1 cellular context compared by ENCODE assay signal in the genomic region with DNA sequence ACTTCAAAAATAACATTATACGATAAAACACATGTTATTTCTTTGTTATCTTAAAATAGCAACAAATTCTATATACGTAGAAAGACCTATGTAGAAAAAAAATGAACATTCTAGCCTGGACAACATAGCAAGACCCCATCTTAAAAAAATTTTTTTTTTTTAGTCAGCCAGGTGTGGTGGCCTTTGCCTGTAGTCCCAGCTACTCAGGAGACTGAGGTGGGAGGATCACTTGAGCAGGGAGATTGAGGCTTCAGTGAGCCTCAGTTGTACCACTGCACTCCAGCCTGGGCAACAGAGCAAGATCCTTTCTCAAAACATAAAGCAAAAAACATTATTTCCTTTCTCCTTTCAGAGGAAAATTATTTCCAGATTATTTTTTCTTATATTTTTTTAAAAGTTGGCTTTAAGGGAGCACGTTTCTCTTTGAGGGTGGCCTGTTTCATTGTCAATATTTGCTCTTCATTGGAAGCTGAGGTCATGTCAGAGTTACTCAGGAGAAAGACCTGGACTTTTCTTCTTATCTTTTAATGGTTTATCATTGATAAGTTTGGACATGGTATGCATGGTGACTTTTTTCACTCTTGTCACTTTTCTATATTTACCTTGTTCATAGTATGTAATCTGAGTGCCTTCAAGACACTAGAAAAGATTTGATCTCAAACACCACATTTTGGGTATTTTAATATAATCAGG.
TF ChIP-seq lines count a peak whose summit lies in the region.

No MANE protein-coding gene starts in this region.

TF ChIP-seq in HepG2, 621 proteins besides CTCF, POLR2A, EP300 and RAD21 (continued from another document and continues in another):
- TF ChIP-seq, protein P1, sequence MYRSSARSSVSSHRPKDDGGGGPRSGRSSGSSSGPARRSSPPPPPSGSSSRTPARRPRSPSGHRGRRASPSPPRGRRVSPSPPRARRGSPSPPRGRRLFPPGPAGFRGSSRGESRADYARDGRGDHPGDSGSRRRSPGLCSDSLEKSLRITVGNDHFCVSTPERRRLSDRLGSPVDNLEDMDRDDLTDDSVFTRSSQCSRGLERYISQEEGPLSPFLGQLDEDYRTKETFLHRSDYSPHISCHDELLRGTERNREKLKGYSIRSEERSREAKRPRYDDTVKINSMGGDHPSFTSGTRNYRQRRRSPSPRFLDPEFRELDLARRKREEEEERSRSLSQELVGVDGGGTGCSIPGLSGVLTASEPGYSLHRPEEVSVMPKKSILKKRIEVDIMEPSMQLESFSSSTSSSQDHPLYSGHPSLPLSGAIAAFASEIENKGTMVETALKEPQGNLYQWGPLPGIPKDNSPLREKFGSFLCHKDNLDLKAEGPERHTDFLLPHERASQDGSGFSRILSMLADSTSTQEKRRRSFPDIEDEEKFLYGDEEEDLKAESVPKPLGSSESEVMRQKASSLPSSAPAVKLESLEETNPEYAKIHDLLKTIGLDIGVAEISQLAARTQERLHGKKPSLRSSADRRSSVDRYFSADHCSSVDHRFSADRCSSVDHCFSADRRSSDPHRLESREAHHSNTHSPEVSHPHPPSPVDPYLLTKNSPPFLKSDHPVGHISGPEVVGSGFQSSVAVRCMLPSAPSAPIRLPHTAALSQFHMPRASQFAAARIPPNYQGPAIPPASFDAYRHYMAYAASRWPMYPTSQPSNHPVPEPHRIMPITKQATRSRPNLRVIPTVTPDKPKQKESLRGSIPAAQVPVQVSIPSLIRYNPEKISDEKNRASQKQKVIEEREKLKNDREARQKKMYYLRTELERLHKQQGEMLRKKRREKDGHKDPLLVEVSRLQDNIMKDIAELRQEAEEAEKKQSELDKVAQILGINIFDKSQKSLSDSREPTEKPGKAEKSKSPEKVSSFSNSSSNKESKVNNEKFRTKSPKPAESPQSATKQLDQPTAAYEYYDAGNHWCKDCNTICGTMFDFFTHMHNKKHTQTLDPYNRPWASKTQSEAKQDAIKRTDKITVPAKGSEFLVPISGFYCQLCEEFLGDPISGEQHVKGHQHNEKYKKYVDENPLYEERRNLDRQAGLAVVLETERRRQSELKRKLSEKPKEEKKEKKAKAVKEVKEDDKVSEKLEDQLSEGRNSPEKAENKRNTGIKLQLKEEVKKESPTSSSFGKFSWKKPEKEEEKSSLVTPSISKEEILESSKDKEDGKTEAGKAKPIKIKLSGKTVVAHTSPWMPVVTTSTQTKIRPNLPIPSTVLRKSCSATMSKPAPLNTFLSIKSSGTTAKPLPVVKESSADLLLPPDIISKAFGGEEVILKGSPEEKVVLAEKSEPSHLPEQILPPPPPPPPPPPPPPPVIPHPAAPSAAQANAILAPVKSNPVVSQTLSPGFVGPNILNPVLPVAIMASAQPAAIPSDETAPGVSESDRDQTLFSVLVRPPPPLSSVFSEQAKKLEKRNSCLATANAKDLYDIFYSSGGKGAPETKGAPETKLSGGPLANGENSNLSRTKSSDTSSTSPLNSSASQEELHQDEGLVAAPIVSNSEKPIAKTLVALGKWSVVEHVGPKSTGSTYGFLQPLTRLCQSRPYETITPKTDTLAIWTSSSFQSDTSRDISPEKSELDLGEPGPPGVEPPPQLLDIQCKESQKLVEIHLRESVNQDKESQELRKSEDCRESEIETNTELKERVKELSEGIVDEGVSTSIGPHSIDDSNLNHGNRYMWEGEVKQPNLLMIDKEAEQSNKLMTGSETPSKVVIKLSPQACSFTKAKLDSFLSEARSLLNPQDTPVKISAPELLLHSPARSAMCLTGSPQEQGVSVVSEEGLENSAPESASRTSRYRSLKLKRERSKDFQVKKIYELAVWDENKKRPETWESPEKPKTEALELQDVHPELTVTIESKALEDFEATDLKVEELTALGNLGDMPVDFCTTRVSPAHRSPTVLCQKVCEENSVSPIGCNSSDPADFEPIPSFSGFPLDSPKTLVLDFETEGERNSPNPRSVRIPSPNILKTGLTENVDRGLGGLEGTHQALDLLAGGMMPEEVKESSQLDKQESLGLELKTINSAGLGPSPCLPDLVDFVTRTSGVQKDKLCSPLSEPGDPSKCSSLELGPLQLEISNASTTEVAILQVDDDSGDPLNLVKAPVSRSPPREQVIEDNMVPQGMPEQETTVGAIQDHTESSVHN (CRISPR knock-in tag; IDR thresholded peaks at IDR 0.05): no peak
- TF ChIP-seq BHLHE40 (IDR thresholded peaks at IDR 0.05; ENCODE audit: low read length): peak; percentile 66
- TF ChIP-seq RNF2 (conservative IDR thresholded peaks at IDR 0.05; ENCODE audit: low read depth): no peak
- peak; percentile 55; the same call in 1 of the 2 replicates for TF ChIP-seq NCOA2 (CRISPR knock-in tag; IDR thresholded peaks at IDR 0.05)
- TF ChIP-seq, protein P2, sequence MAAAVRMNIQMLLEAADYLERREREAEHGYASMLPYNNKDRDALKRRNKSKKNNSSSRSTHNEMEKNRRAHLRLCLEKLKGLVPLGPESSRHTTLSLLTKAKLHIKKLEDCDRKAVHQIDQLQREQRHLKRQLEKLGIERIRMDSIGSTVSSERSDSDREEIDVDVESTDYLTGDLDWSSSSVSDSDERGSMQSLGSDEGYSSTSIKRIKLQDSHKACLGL (CRISPR knock-in tag; IDR thresholded peaks at IDR 0.05): no peak
- TF ChIP-seq, protein P3, sequence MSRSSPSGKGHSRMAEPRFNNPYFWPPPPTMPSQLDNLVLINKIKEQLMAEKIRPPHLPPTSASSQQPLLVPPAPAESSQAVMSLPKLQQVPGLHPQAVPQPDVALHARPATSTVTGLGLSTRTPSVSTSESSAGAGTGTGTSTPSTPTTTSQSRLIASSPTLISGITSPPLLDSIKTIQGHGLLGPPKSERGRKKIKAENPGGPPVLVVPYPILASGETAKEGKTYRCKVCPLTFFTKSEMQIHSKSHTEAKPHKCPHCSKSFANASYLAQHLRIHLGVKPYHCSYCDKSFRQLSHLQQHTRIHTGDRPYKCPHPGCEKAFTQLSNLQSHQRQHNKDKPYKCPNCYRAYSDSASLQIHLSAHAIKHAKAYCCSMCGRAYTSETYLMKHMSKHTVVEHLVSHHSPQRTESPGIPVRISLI (CRISPR knock-in tag; IDR thresholded peaks at IDR 0.05; ENCODE audit: borderline replicate concordance): peak; percentile 63; the same call in 1 of the 2 replicates
- TF ChIP-seq, protein P4, sequence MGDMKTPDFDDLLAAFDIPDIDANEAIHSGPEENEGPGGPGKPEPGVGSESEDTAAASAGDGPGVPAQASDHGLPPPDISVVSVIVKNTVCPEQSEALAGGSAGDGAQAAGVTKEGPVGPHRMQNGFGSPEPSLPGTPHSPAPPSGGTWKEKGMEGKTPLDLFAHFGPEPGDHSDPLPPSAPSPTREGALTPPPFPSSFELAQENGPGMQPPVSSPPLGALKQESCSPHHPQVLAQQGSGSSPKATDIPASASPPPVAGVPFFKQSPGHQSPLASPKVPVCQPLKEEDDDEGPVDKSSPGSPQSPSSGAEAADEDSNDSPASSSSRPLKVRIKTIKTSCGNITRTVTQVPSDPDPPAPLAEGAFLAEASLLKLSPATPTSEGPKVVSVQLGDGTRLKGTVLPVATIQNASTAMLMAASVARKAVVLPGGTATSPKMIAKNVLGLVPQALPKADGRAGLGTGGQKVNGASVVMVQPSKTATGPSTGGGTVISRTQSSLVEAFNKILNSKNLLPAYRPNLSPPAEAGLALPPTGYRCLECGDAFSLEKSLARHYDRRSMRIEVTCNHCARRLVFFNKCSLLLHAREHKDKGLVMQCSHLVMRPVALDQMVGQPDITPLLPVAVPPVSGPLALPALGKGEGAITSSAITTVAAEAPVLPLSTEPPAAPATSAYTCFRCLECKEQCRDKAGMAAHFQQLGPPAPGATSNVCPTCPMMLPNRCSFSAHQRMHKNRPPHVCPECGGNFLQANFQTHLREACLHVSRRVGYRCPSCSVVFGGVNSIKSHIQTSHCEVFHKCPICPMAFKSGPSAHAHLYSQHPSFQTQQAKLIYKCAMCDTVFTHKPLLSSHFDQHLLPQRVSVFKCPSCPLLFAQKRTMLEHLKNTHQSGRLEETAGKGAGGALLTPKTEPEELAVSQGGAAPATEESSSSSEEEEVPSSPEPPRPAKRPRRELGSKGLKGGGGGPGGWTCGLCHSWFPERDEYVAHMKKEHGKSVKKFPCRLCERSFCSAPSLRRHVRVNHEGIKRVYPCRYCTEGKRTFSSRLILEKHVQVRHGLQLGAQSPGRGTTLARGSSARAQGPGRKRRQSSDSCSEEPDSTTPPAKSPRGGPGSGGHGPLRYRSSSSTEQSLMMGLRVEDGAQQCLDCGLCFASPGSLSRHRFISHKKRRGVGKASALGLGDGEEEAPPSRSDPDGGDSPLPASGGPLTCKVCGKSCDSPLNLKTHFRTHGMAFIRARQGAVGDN (CRISPR knock-in tag; IDR thresholded peaks at IDR 0.05): no peak
- TF ChIP-seq SETDB1 (CRISPR knock-in tag; IDR thresholded peaks at IDR 0.05; ENCODE audit: borderline replicate concordance): no peak
- TF ChIP-seq SOX5 (CRISPR knock-in tag; IDR thresholded peaks at IDR 0.05; ENCODE audit: borderline replicate concordance): peak; percentile 36; the same call in 1 of the 2 replicates
- TF ChIP-seq, protein P5, sequence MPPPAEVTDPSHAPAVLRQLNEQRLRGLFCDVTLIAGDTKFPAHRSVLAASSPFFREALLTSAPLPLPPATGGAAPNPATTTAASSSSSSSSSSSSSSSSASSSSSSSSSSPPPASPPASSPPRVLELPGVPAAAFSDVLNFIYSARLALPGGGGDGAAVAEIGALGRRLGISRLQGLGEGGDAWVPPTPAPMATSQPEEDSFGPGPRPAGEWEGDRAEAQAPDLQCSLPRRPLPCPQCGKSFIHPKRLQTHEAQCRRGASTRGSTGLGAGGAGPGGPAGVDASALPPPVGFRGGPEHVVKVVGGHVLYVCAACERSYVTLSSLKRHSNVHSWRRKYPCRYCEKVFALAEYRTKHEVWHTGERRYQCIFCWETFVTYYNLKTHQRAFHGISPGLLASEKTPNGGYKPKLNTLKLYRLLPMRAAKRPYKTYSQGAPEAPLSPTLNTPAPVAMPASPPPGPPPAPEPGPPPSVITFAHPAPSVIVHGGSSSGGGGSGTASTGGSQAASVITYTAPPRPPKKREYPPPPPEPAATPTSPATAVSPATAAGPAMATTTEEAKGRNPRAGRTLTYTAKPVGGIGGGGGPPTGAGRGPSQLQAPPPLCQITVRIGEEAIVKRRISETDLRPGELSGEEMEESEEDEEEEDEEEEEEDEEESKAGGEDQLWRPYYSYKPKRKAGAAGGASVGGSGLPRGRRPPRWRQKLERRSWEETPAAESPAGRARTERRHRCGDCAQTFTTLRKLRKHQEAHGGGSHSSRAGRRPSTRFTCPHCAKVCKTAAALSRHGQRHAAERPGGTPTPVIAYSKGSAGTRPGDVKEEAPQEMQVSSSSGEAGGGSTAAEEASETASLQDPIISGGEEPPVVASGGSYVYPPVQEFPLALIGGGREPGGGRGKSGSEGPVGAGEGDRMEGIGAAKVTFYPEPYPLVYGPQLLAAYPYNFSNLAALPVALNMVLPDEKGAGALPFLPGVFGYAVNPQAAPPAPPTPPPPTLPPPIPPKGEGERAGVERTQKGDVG (CRISPR knock-in tag; IDR thresholded peaks at IDR 0.05; ENCODE audit: borderline replicate concordance): no peak
- TF ChIP-seq, protein P6, sequence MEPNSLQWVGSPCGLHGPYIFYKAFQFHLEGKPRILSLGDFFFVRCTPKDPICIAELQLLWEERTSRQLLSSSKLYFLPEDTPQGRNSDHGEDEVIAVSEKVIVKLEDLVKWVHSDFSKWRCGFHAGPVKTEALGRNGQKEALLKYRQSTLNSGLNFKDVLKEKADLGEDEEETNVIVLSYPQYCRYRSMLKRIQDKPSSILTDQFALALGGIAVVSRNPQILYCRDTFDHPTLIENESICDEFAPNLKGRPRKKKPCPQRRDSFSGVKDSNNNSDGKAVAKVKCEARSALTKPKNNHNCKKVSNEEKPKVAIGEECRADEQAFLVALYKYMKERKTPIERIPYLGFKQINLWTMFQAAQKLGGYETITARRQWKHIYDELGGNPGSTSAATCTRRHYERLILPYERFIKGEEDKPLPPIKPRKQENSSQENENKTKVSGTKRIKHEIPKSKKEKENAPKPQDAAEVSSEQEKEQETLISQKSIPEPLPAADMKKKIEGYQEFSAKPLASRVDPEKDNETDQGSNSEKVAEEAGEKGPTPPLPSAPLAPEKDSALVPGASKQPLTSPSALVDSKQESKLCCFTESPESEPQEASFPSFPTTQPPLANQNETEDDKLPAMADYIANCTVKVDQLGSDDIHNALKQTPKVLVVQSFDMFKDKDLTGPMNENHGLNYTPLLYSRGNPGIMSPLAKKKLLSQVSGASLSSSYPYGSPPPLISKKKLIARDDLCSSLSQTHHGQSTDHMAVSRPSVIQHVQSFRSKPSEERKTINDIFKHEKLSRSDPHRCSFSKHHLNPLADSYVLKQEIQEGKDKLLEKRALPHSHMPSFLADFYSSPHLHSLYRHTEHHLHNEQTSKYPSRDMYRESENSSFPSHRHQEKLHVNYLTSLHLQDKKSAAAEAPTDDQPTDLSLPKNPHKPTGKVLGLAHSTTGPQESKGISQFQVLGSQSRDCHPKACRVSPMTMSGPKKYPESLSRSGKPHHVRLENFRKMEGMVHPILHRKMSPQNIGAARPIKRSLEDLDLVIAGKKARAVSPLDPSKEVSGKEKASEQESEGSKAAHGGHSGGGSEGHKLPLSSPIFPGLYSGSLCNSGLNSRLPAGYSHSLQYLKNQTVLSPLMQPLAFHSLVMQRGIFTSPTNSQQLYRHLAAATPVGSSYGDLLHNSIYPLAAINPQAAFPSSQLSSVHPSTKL (CRISPR knock-in tag; IDR thresholded peaks at IDR 0.05): peak; percentile 76
- no peak for TF ChIP-seq HES4 (CRISPR knock-in tag; IDR thresholded peaks at IDR 0.05; ENCODE audit: borderline replicate concordance)
- TF ChIP-seq, protein P7, sequence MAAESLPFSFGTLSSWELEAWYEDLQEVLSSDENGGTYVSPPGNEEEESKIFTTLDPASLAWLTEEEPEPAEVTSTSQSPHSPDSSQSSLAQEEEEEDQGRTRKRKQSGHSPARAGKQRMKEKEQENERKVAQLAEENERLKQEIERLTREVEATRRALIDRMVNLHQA (CRISPR knock-in tag; IDR thresholded peaks at IDR 0.05): no peak
- no peak for TF ChIP-seq FOXP1 (IDR thresholded peaks at IDR 0.05)
- 0 out of 2 replicates have a peak, but pooled peaks have one; percentile 42 for TF ChIP-seq FOXP1 (CRISPR knock-in tag; IDR thresholded peaks at IDR 0.05)
- no peak for TF ChIP-seq HHEX (CRISPR knock-in tag; IDR thresholded peaks at IDR 0.05)
- TF ChIP-seq, protein P8, sequence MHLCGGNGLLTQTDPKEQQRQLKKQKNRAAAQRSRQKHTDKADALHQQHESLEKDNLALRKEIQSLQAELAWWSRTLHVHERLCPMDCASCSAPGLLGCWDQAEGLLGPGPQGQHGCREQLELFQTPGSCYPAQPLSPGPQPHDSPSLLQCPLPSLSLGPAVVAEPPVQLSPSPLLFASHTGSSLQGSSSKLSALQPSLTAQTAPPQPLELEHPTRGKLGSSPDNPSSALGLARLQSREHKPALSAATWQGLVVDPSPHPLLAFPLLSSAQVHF (CRISPR knock-in tag; IDR thresholded peaks at IDR 0.05): no peak
- TF ChIP-seq ISL2 (CRISPR knock-in tag; IDR thresholded peaks at IDR 0.05): peak; percentile 86
- TF ChIP-seq MBD4 (IDR thresholded peaks at IDR 0.05; ENCODE audit: borderline replicate concordance, low read length): no peak
- TF ChIP-seq SP140L (CRISPR knock-in tag; IDR thresholded peaks at IDR 0.05; ENCODE audit: borderline replicate concordance): no peak
- TF ChIP-seq NAIF1 (CRISPR knock-in tag; IDR thresholded peaks at IDR 0.05; ENCODE audit: borderline replicate concordance): peak; percentile 55; the same call in 1 of the 2 replicates
- TF ChIP-seq SCMH1 (CRISPR knock-in tag; IDR thresholded peaks at IDR 0.05; ENCODE audit: borderline replicate concordance): no peak
- no peak for TF ChIP-seq ZFP1 (CRISPR knock-in tag; IDR thresholded peaks at IDR 0.05)
- TF ChIP-seq TBL1XR1 (IDR thresholded peaks at IDR 0.05; ENCODE audit: borderline replicate concordance, low read length, partially characterized antibody): no peak
